Comparison of ENCODE assay signal across 22 cellular contexts in genomic region chr3:98560911-98561310, GRCh38. TPM values are rescaled to one million over a fixed set of nuclear protein-coding genes. Genes with fewer than 3 reads are reported as not detected.
A peak's percentile ranks its signal among the peaks of the same experiment; 100 is the strongest.
DNase-seq lines count a peak whose midpoint lies in the region; ATAC-seq, FAIRE-seq and TF ChIP-seq lines count a peak whose summit lies in the region.
"Had no signal": no experiment of that assay in that cellular context is flagged by ENCODE, and none has a peak within 500 bp of the region (broad histone marks: within the 10 kb centered on the region; RNA-seq: fewer than 3 reads in every experiment).

No MANE protein-coding gene starts in this region.

- TF ChIP-seq CTCF in CD8-positive, alpha-beta T cell (IDR thresholded peaks at IDR 0.05) = no peak
- no peak for TF ChIP-seq CTCF in K562 (IDR thresholded peaks at IDR 0.05 in 2 of 3, conservative IDR thresholded peaks at IDR 0.05 in 1 of 3; ENCODE audit: insufficient read depth in 2 of 3, low read depth in 1 of 3, low read length in 3 of 3)

- H4K20me1 ChIP-seq in K562 (replicated peaks; ENCODE audit: control insufficient read depth, insufficient read depth, low read length) = no peaks in the 10 kb centered on the region

- FAIRE-seq in GM12892 (lab: Jason Lieb, UNC) (peak; percentile 83), K562 (lab: Jason Lieb, UNC) (peak; percentile 35)
- FAIRE-seq: astrocyte, TTC549 had no signal

- peaks cover 41% of the 10 kb centered on the region for H3K4me1 ChIP-seq in CD8-positive, alpha-beta T cell (ENCODE audit: insufficient read depth, low read length)
- H3K4me1 ChIP-seq in K562 (replicated peaks in 1 of 2; ENCODE audit: control insufficient read depth in 2 of 2, insufficient read depth in 2 of 2, low read length in 2 of 2) = no peaks in the 10 kb centered on the region; a peak in 2 of 5 replicates
- H3K4me1 ChIP-seq: lower lobe of right lung had no signal

- no peak overlapping the region for H3K4me3 ChIP-seq in CD8-positive, alpha-beta T cell (ENCODE audit: low read depth, low read length)
- H3K4me3 ChIP-seq in K562 = no peak overlapping the region
- H3K4me3 ChIP-seq: heart right ventricle, lower lobe of right lung had no signal

- no peak for TF ChIP-seq EP300 in K562 (IDR thresholded peaks at IDR 0.05; ENCODE audit: low read length)

- peaks cover 3% of the 10 kb centered on the region for H3K9me3 Mint-ChIP-seq in CD8-positive, alpha-beta T cell
- no peaks in the 10 kb centered on the region for H3K9me3 Mint-ChIP-seq in T-cell
- H3K9me3 Mint-ChIP-seq: immature natural killer cell had no signal

- BruUV-seq in K562 (replicated peaks; lab: Mats Ljungman, UMichigan) = no TSS peak

- H3K4me1 Mint-ChIP-seq in CD8-positive, alpha-beta T cell (ENCODE audit: low read depth) = peaks cover 73% of the 10 kb centered on the region
- peaks cover 62 to 85% (median 79%) of the 10 kb centered on the region in 3 donors for H3K4me1 Mint-ChIP-seq in T-cell

- no peak overlapping the region for H3K4me2 ChIP-seq in K562 (ENCODE audit: insufficient read depth, low read length)
- H3K4me2 ChIP-seq: SK-N-SH had no signal

- no peaks in the 10 kb centered on the region for H3K9me1 ChIP-seq in K562 (ENCODE audit: control insufficient read depth, insufficient read depth, low read length)

- H3K27me3 ChIP-seq in CD8-positive, alpha-beta T cell (ENCODE audit: insufficient read depth, low read length) = no peaks in the 10 kb centered on the region
- no peaks in the 10 kb centered on the region for H3K27me3 ChIP-seq in K562 (ENCODE audit: control insufficient read depth in 2 of 2, insufficient read depth in 2 of 2, low read length in 2 of 2)
- H3K27me3 ChIP-seq: heart right ventricle had no signal

- H3K4me3 Mint-ChIP-seq in CD8-positive, alpha-beta T cell = no peak overlapping the region
- H3K4me3 Mint-ChIP-seq in T-cell = no peak overlapping the region
- H3K4me3 Mint-ChIP-seq: immature natural killer cell had no signal

- no peak overlapping the region for H2AFZ ChIP-seq in K562 (ENCODE audit: low read depth, low read length)

- CTCF ChIA-PET in CD8-positive, alpha-beta T cell (lab: Charles Lee) = interaction anchor here (1.1 to 1.2 kb wide), 2 partner anchors 15 to 38 kb away, joined by 3 to 4 read pairs; partner anchors contain the start of gene CLDND1
- CTCF ChIA-PET in T-cell (lab: Charles Lee) = interaction anchor here in 1 of 2 donors (0.5 kb wide), 1 partner anchor 38 kb away, joined by 3 read pairs; the partner anchor contains the start of gene CLDND1
- CTCF ChIA-PET in K562 (lab: Yijun Ruan, JAX; ENCODE audit: low intra/inter-chr PET ratio) = no interaction called here

- no peaks in the 10 kb centered on the region for H3K27me3 Mint-ChIP-seq in CD8-positive, alpha-beta T cell (ENCODE audit: low read depth)
- H3K27me3 Mint-ChIP-seq in T-cell = no peaks in the 10 kb centered on the region

- no peak overlapping the region for H3K27ac ChIP-seq in CD8-positive, alpha-beta T cell (ENCODE audit: low read depth, low read length)
- no peak overlapping the region for H3K27ac ChIP-seq in K562 (ENCODE audit: extremely low read depth, low read depth, low read length)
- H3K27ac ChIP-seq: heart right ventricle, lower lobe of right lung had no signal

- TF ChIP-seq RAD21 in K562 (CRISPR knock-in tag; conservative IDR thresholded peaks at IDR 0.05 in 1 of 2, IDR thresholded peaks at IDR 0.05 in 1 of 2) = no peak

- no peaks in the 10 kb centered on the region for H3K36me3 ChIP-seq in CD8-positive, alpha-beta T cell (ENCODE audit: insufficient read depth, low read length)
- no peaks in the 10 kb centered on the region for H3K36me3 ChIP-seq in K562 (ENCODE audit: control insufficient read depth, insufficient read depth, low read length)
- H3K36me3 ChIP-seq: heart right ventricle, lower lobe of right lung had no signal

- no peaks in the 10 kb centered on the region for H3K79me2 ChIP-seq in K562 (ENCODE audit: control insufficient read depth, insufficient read depth, low read length)

- TF ChIP-seq POLR2A in GM12892 (IDR thresholded peaks at IDR 0.05; ENCODE audit: low read depth, low read length) = peak; percentile 69
- no peak for TF ChIP-seq POLR2A in K562 (conservative IDR thresholded peaks at IDR 0.05)

- ATAC-seq in CD8-positive, alpha-beta T cell = no peak
- ATAC-seq in T-cell (replicated peaks in 1 of 4) (no peak), K562 (no peak), GM19455 (IDR thresholded peaks at IDR 0.05; ENCODE audit: unreplicated experiment) (no peak), HG02610 (IDR thresholded peaks at IDR 0.05; ENCODE audit: unreplicated experiment) (no peak)
- ATAC-seq: heart right ventricle, lower lobe of right lung had no signal

- H3K9me3 ChIP-seq in CD8-positive, alpha-beta T cell (ENCODE audit: low read length) = no peaks in the 10 kb centered on the region
- no peaks in the 10 kb centered on the region for H3K9me3 ChIP-seq in K562 (replicated peaks; ENCODE audit: control insufficient read depth, insufficient read depth, low read depth, low read length)
- H3K9me3 ChIP-seq: lower lobe of right lung, SK-N-SH had no signal

- POLR2A ChIA-PET in CD8-positive, alpha-beta T cell (lab: Charles Lee) = interaction anchor here (0.9 to 3.0 kb wide), 2 partner anchors 12 to 39 kb away, joined by 3 to 15 read pairs; partner anchors contain the start of gene CLDND1
- POLR2A ChIA-PET in T-cell (lab: Charles Lee) = no interaction called here
- POLR2A ChIA-PET in K562 (lab: Yijun Ruan, JAX) = interaction anchor here (1.0 kb wide), 1 partner anchor 13 kb away, joined by 3 read pairs; no protein-coding TSS in a partner anchor

- peak overlapping the region; percentile 15 for H3K27ac Mint-ChIP-seq in CD8-positive, alpha-beta T cell
- H3K27ac Mint-ChIP-seq in T-cell = peak overlapping the region; percentile 76 to 80

- H3K9ac ChIP-seq in K562 (ENCODE audit: insufficient read depth in 1 of 2, low read depth in 2 of 2, low read length in 2 of 2) = no peak overlapping the region
- H3K9ac ChIP-seq: SK-N-SH had no signal

- intact Hi-C loops in CD8-positive, alpha-beta T cell (cut with DNase I, micrococcal nuclease) = no loop called here
- intact Hi-C loops in K562 (cut with micrococcal nuclease) = no loop called here

- H3K36me3 Mint-ChIP-seq in CD8-positive, alpha-beta T cell = no peaks in the 10 kb centered on the region
- no peaks in the 10 kb centered on the region for H3K36me3 Mint-ChIP-seq in T-cell
- H3K36me3 Mint-ChIP-seq: immature natural killer cell had no signal

- 86% methylated on average over 2 of the region's 2 CpGs for WGBS in K562 (ENCODE audit: insufficient coverage, low coverage, missing lambda C conversion rate)

- DNase-seq in CD8-positive, alpha-beta T cell = no peak
- DNase-seq in GM12892 (ENCODE audit: insufficient read length) (no peak), T-cell (no peak), K562 (ENCODE audit: extremely low read depth in 1 of 4, low spot score in 3 of 4) (no peak)
- DNase-seq in stimulated activated naive CD4-positive, alpha-beta T cell (lab: John Stamatoyannopoulos, UW) = no peak
- DNase-seq in activated effector memory CD4-positive, alpha-beta T cell treated with Interleukin-2 at 50 U/mL for 16 hours = no peak
- DNase-seq: activated effector memory CD4-positive, alpha-beta T cell treated with anti-CD3 and anti-CD28 coated beads, Interleukin-2, amount 50 U/mL, for 16 hours; EL; heart right ventricle; immature natural killer cell; lower lobe of right lung; NCI-H1417; NCI-H2171; posterior cingulate gyrus; SK-N-SH; stimulated activated CD4-positive, alpha-beta T cell treated with anti-CD3 and anti-CD28 coated beads, Interleukin-1b, Interleukin-23, amount 100 ng/mL, for 48 hours had no signal

- in situ Hi-C loops in K562 (cut with MboI) = no loop called here

RNA-seq across cellular contexts. Expression of gene GPR15, which starts 29.1 kb away (rescaled TPM):
- 1 to 10 TPM; 9.1 to 9.3 TPM for total RNA-seq in CD8-positive, alpha-beta T cell
- 124 TPM for polyA plus RNA-seq in GM12892 (2012; ENCODE audit: missing spikeins)
- total RNA-seq in T-cell = 10 to 100 TPM in 4 of 5 donors, 1 to 10 TPM in 1; 5.7 to 69.9 (median 24.7) TPM
- total RNA-seq in K562 (2011; cell fraction: chromatin; rRNA removed; ENCODE audit: low replicate concordance) = not detected in 2 replicates
- not detected in 2 replicates for total RNA-seq in K562 (2011; cell fraction: nucleolus; rRNA removed)
- not detected in 2 replicates for total RNA-seq in K562 (2011; cell fraction: nucleoplasm; rRNA removed)
- not detected in 2 replicates for total RNA-seq in K562 (2014; rRNA removed)
- not detected in 2 replicates for total RNA-seq in K562 (2014; rRNA removed; fragmentation: Illumina TruSeq; extraction: Trizol)
- total RNA-seq in K562 (2015; rRNA removed; fragmentation: Illumina TruSeq; extraction: Trizol) = not detected in 2 replicates
- 0.13 TPM in 1 of 2 replicates, not detected in the other for total RNA-seq in K562 (2021)
- polyA plus RNA-seq in K562 (2011; rRNA removed) = not detected in 2 replicates
- not detected in 2 replicates for polyA plus RNA-seq in K562 (2011; cell fraction: cytosol; rRNA removed)
- polyA plus RNA-seq in K562 (2011; cell fraction: nucleus; rRNA removed) = not detected in 2 replicates
- polyA plus RNA-seq in K562 (2012) = not detected in 2 replicates
- not detected in 2 replicates for polyA plus RNA-seq in K562 (2014; fragmentation: Illumina TruSeq; extraction: Trizol)
- not detected for polyA plus RNA-seq in K562 (2014; fragmentation: Nextera tagmentation; extraction: Ambion mirVana)
- polyA plus RNA-seq in K562 (2014; rRNA removed) = not detected in 2 replicates
- polyA minus RNA-seq in K562 (2011; rRNA and poly(A)+ RNA removed) = not detected in 2 replicates
- not detected in 2 replicates for polyA minus RNA-seq in K562 (2011; cell fraction: cytosol; rRNA and poly(A)+ RNA removed)
- polyA minus RNA-seq in K562 (2011; cell fraction: nucleus; rRNA and poly(A)+ RNA removed) = not detected in 2 replicates
- total RNA-seq: astrocyte, HT1080, myocyte had no signal
- polyA plus RNA-seq: heart right ventricle, SK-N-SH had no signal

RNA-seq across cellular contexts. Expression of gene CPOX, which starts 32.5 kb away (rescaled TPM):
- 1 to 10 TPM; 7.5 to 7.7 TPM for total RNA-seq in CD8-positive, alpha-beta T cell
- polyA plus RNA-seq in GM12892 (2012; ENCODE audit: missing spikeins) = 91.8 TPM
- 10 to 100 TPM; 13.9 to 47.6 (median 44.6) TPM for total RNA-seq in T-cell
- total RNA-seq in K562 (2011; cell fraction: chromatin; rRNA removed; ENCODE audit: low replicate concordance) = 66.8 and 112 TPM in 2 replicates
- 37.4 and 46.7 TPM in 2 replicates for total RNA-seq in K562 (2011; cell fraction: nucleolus; rRNA removed)
- total RNA-seq in K562 (2011; cell fraction: nucleoplasm; rRNA removed) = 59.3 and 65.6 TPM in 2 replicates
- total RNA-seq in K562 (2014; rRNA removed) = 42.4 and 43.8 TPM in 2 replicates
- 24.8 and 28.4 TPM in 2 replicates for total RNA-seq in K562 (2014; rRNA removed; fragmentation: Illumina TruSeq; extraction: Trizol)
- 17.7 and 18.9 TPM in 2 replicates for total RNA-seq in K562 (2015; rRNA removed; fragmentation: Illumina TruSeq; extraction: Trizol)
- total RNA-seq in K562 (2021) = 28.4 and 31.4 TPM in 2 replicates
- 76.7 and 82.1 TPM in 2 replicates for polyA plus RNA-seq in K562 (2011; rRNA removed)
- polyA plus RNA-seq in K562 (2011; cell fraction: cytosol; rRNA removed) = 46.4 and 49.0 TPM in 2 replicates
- polyA plus RNA-seq in K562 (2011; cell fraction: nucleus; rRNA removed) = 122 and 125 TPM in 2 replicates
- polyA plus RNA-seq in K562 (2012) = 31.4 and 34.0 TPM in 2 replicates
- 20.7 and 25.7 TPM in 2 replicates for polyA plus RNA-seq in K562 (2014; fragmentation: Illumina TruSeq; extraction: Trizol)
- 10 to 100 TPM; 14.6 to 17.4 TPM for polyA plus RNA-seq in K562 (2014; fragmentation: Nextera tagmentation; extraction: Ambion mirVana)
- 23.0 and 28.6 TPM in 2 replicates for polyA plus RNA-seq in K562 (2014; rRNA removed)
- polyA minus RNA-seq in K562 (2011; rRNA and poly(A)+ RNA removed) = 54.0 and 58.4 TPM in 2 replicates
- polyA minus RNA-seq in K562 (2011; cell fraction: cytosol; rRNA and poly(A)+ RNA removed) = 27.6 and 36.0 TPM in 2 replicates
- polyA minus RNA-seq in K562 (2011; cell fraction: nucleus; rRNA and poly(A)+ RNA removed) = 38.9 and 49.3 TPM in 2 replicates

RNA-seq across cellular contexts. Expression of gene CLDND1, which starts 38.2 kb away (rescaled TPM):
- total RNA-seq in CD8-positive, alpha-beta T cell = 100 to 1,000 TPM; 135 to 146 TPM
- polyA plus RNA-seq in GM12892 (2012; ENCODE audit: missing spikeins) = 98.8 TPM
- total RNA-seq in T-cell = 100 to 1,000 TPM; 133 to 404 (median 264) TPM
- 103 and 254 TPM in 2 replicates for total RNA-seq in K562 (2011; cell fraction: chromatin; rRNA removed; ENCODE audit: low replicate concordance)
- total RNA-seq in K562 (2011; cell fraction: nucleolus; rRNA removed) = 74.7 and 99.4 TPM in 2 replicates
- total RNA-seq in K562 (2011; cell fraction: nucleoplasm; rRNA removed) = 136 and 172 TPM in 2 replicates
- 36.8 and 38.5 TPM in 2 replicates for total RNA-seq in K562 (2014; rRNA removed)
- 37.1 and 43.0 TPM in 2 replicates for total RNA-seq in K562 (2014; rRNA removed; fragmentation: Illumina TruSeq; extraction: Trizol)
- 28.8 and 29.2 TPM in 2 replicates for total RNA-seq in K562 (2015; rRNA removed; fragmentation: Illumina TruSeq; extraction: Trizol)
- 44.5 and 52.8 TPM in 2 replicates for total RNA-seq in K562 (2021)
- polyA plus RNA-seq in K562 (2011; rRNA removed) = 135 and 141 TPM in 2 replicates
- polyA plus RNA-seq in K562 (2011; cell fraction: cytosol; rRNA removed) = 67.6 and 189 TPM in 2 replicates
- polyA plus RNA-seq in K562 (2011; cell fraction: nucleus; rRNA removed) = 164 and 248 TPM in 2 replicates
- polyA plus RNA-seq in K562 (2012) = 49.7 and 54.0 TPM in 2 replicates
- 68.6 and 75.0 TPM in 2 replicates for polyA plus RNA-seq in K562 (2014; fragmentation: Illumina TruSeq; extraction: Trizol)
- polyA plus RNA-seq in K562 (2014; fragmentation: Nextera tagmentation; extraction: Ambion mirVana) = 100 to 1,000 TPM in 1 of 2 experiments, 10 to 100 TPM in 1; 75.1 to 113 TPM
- 60.7 and 69.2 TPM in 2 replicates for polyA plus RNA-seq in K562 (2014; rRNA removed)
- 146 and 154 TPM in 2 replicates for polyA minus RNA-seq in K562 (2011; rRNA and poly(A)+ RNA removed)
- 54.4 and 65.9 TPM in 2 replicates for polyA minus RNA-seq in K562 (2011; cell fraction: cytosol; rRNA and poly(A)+ RNA removed)
- 65.6 and 113 TPM in 2 replicates for polyA minus RNA-seq in K562 (2011; cell fraction: nucleus; rRNA and poly(A)+ RNA removed)

Comparison
In these comparisons a context has a peak if more than half of its experiments do, and no peak if none do; other contexts are left out.
1. RNA of gene GPR15, which starts 29.1 kb away (total RNA-seq): 5.7 to 69.9 TPM in T-cell and 9.1 to 9.3 TPM in CD8-positive, alpha-beta T cell; 0.13 TPM in K562; every median in the first group is over 4 times any median in the second.
2. POLR2A ChIA-PET loops: an anchor here in CD8-positive, alpha-beta T cell (0.9 to 3.0 kb wide) and K562 (1.0 kb wide); none called in T-cell.